In genomic region chr1:199724049-199724448, GRCh38 we compare ENCODE assay signal across 27 cellular contexts.
"Had no signal": no experiment of that assay in that cellular context is flagged by ENCODE, and none has a peak within 500 bp of the region (broad histone marks: within the 10 kb centered on the region; RNA-seq: fewer than 3 reads in every experiment).

No MANE protein-coding gene starts in this region.

- H3K36me3 Mint-ChIP-seq: activated CD8-positive, alpha-beta memory T cell treated with anti-CD3 and anti-CD28 coated beads, Interleukin-2, amount 10 ng/mL, durations not matched to agents 7 days and 5 days; activated naive CD4-positive, alpha-beta T cell treated with anti-CD3 and anti-CD28 coated beads, Interleukin-2, amount 10 ng/mL, durations not matched to agents 7 days and 5 days; activated naive CD8-positive, alpha-beta T cell; brain had no signal

- H3K27ac ChIP-seq: WERI-Rb-1 had no signal

- H3K27me3 Mint-ChIP-seq: brain had no signal

- H3K36me3 ChIP-seq: WERI-Rb-1 had no signal

- FAIRE-seq: bronchial epithelial cell had no signal

- DNase-seq: activated CD4-positive, alpha-beta memory T cell treated with anti-CD3 and anti-CD28 coated beads, Interleukin-2, amount 10 ng/mL, durations not matched to agents 7 days and 5 days; activated CD4-positive, alpha-beta T cell treated with anti-CD3 and anti-CD28 coated beads for 1 hour; activated CD4-positive, alpha-beta T cell treated with anti-CD3 and anti-CD28 coated beads for 48 hours; activated CD4-positive, CD25-positive, alpha-beta regulatory T cell; activated CD8-positive, alpha-beta memory T cell treated with anti-CD3 and anti-CD28 coated beads for 24 hours; activated CD8-positive, alpha-beta memory T cell treated with anti-CD3 and anti-CD28 coated beads, Interleukin-2, amount 10 ng/mL, durations not matched to agents 7 days and 5 days; activated CD8-positive, alpha-beta memory T cell treated with anti-CD3 and anti-CD28 coated beads, Interleukin-2, amount 50 U/mL, for 48 hours; activated effector memory CD4-positive, alpha-beta T cell treated with Interleukin-2 at 50 U/mL for 16 hours; activated naive CD4-positive, alpha-beta T cell treated with anti-CD3 and anti-CD28 coated beads, Interleukin-2, amount 10 ng/mL, durations not matched to agents 7 days and 5 days; activated naive CD8-positive, alpha-beta T cell treated with anti-CD3 and anti-CD28 coated beads, Interleukin-2, amount 50 U/mL, for 24 hours; activated T-cell treated with anti-CD3 and anti-CD28 coated beads, Interleukin-2, amount 50 U/mL, for 48 hours; anterior cingulate cortex; NCI-H1092 treated with DMSO at 0.1 percent for 48 hours; NCI-H1417 treated with DMSO at 0.1 percent for 48 hours; NCI-H187 treated with DMSO at 0.1 percent for 48 hours; NCI-H2081; NCI-H2171 treated with DMSO at 0.1 percent for 48 hours; NCI-H524 treated with DMSO at 0.1 percent for 48 hours; SHP77; T-helper 1 cell; T-helper 2 cell; T-helper 9 cell; WERI-Rb-1 had no signal

- H3K4me1 Mint-ChIP-seq: activated CD4-positive, alpha-beta memory T cell treated with anti-CD3 and anti-CD28 coated beads, Interleukin-2, amount 10 ng/mL, durations not matched to agents 7 days and 5 days; activated CD8-positive, alpha-beta memory T cell treated with anti-CD3 and anti-CD28 coated beads, Interleukin-2, amount 10 ng/mL, durations not matched to agents 7 days and 5 days; activated naive CD4-positive, alpha-beta T cell treated with anti-CD3 and anti-CD28 coated beads, Interleukin-2, amount 10 ng/mL, durations not matched to agents 7 days and 5 days; brain had no signal

- H3K4me3 Mint-ChIP-seq: activated CD4-positive, alpha-beta memory T cell treated with anti-CD3 and anti-CD28 coated beads, Interleukin-2, amount 10 ng/mL, durations not matched to agents 7 days and 5 days; activated CD8-positive, alpha-beta memory T cell treated with anti-CD3 and anti-CD28 coated beads, Interleukin-2, amount 10 ng/mL, durations not matched to agents 7 days and 5 days; activated naive CD4-positive, alpha-beta T cell treated with anti-CD3 and anti-CD28 coated beads, Interleukin-2, amount 10 ng/mL, durations not matched to agents 7 days and 5 days; activated naive CD8-positive, alpha-beta T cell; activated naive CD8-positive, alpha-beta T cell treated with anti-CD3 and anti-CD28 coated beads, Interleukin-2, amount 50 U/mL, for 24 hours; brain had no signal

- H3K9me3 Mint-ChIP-seq: activated CD4-positive, alpha-beta memory T cell treated with anti-CD3 and anti-CD28 coated beads, Interleukin-2, amount 10 ng/mL, durations not matched to agents 7 days and 5 days; activated naive CD4-positive, alpha-beta T cell treated with anti-CD3 and anti-CD28 coated beads, Interleukin-2, amount 10 ng/mL, durations not matched to agents 7 days and 5 days; activated naive CD8-positive, alpha-beta T cell treated with anti-CD3 and anti-CD28 coated beads, Interleukin-2, amount 50 U/mL, for 24 hours; brain had no signal

- H3K27ac Mint-ChIP-seq: activated CD4-positive, alpha-beta memory T cell treated with anti-CD3 and anti-CD28 coated beads, Interleukin-2, amount 10 ng/mL, durations not matched to agents 7 days and 5 days; activated CD8-positive, alpha-beta memory T cell treated with anti-CD3 and anti-CD28 coated beads, Interleukin-2, amount 10 ng/mL, durations not matched to agents 7 days and 5 days; activated naive CD4-positive, alpha-beta T cell treated with anti-CD3 and anti-CD28 coated beads, Interleukin-2, amount 10 ng/mL, durations not matched to agents 7 days and 5 days; activated naive CD8-positive, alpha-beta T cell; activated naive CD8-positive, alpha-beta T cell treated with anti-CD3 and anti-CD28 coated beads, Interleukin-2, amount 50 U/mL, for 24 hours had no signal

- ATAC-seq: activated CD8-positive, alpha-beta memory T cell treated with anti-CD3 and anti-CD28 coated beads, Interleukin-2, amount 10 ng/mL, durations not matched to agents 7 days and 5 days; activated naive CD8-positive, alpha-beta T cell treated with anti-CD3 and anti-CD28 coated beads, Interleukin-2, amount 50 U/mL, for 24 hours; Panc1 had no signal
